ENCODE assay signal across 28 cellular contexts in genomic region chr7:47231627-47232026, GRCh38.
"Had no signal": no experiment of that assay in that cellular context is flagged by ENCODE, and none has a peak within 500 bp of the region (broad histone marks: within the 10 kb centered on the region; RNA-seq: fewer than 3 reads in every experiment).

No MANE protein-coding gene starts in this region.

- H3K79me2 ChIP-seq: parathyroid adenoma had no signal

- H3K4me1 ChIP-seq: neural progenitor cell, psoas muscle, spleen, testis, tibial artery, upper lobe of right lung, uterus had no signal

- H2AFZ ChIP-seq: neural progenitor cell, parathyroid adenoma had no signal

- H3K27ac ChIP-seq: neural progenitor cell, ovary, parathyroid adenoma, psoas muscle, skin epidermis, spleen, suprapubic skin, testis, tibial artery, transverse colon, upper lobe of right lung, uterus had no signal

- H3K27me3 ChIP-seq: neural progenitor cell, ovary, spleen, suprapubic skin, testis, tibial artery, transverse colon, upper lobe of right lung, uterus had no signal

- H3K9me3 ChIP-seq: ovary, psoas muscle, spleen, suprapubic skin, testis, tibial artery, transverse colon, upper lobe of right lung, uterus had no signal

- DNase-seq: natural killer cell; occipital lobe; ovary; posterior cingulate gyrus; psoas muscle; right cardiac atrium; spleen; stimulated activated CD4-positive, alpha-beta T cell treated with anti-CD3 and anti-CD28 coated beads, Interleukin-12 subunit alpha, Interleukin-12 subunit beta, amount 100 ng/mL, for 4 hours; stimulated activated CD4-positive, alpha-beta T cell treated with anti-CD3 and anti-CD28 coated beads, Interleukin-1b, Interleukin-23, amount 100 ng/mL, for 48 hours; stimulated activated CD4-positive, alpha-beta T cell treated with anti-CD3 and anti-CD28 coated beads, Interleukin-4, amount 100 ng/mL, for 1 hour; stimulated activated CD4-positive, alpha-beta T cell treated with anti-CD3 and anti-CD28 coated beads, Interleukin-4, amount 100 ng/mL, for 4 hours; stimulated activated CD8-positive, alpha-beta memory T cell treated with anti-CD3 and anti-CD28 coated beads, Interleukin-4, amount 100 ng/mL, for 48 hours; stimulated activated naive CD4-positive, alpha-beta T cell; stimulated activated naive CD8-positive, alpha-beta T cell treated with anti-CD3 and anti-CD28 coated beads, Interleukin-15, amount 100 ng/mL, for 72 hours; stimulated activated naive CD8-positive, alpha-beta T cell treated with anti-CD3 and anti-CD28 coated beads, Interleukin-15, Interleukin-2, amounts not matched to agents 100 U/mL and 50 U/mL, for 24 hours; substantia nigra; testis; tibial artery; transverse colon; upper lobe of right lung; uterus had no signal

- H3K36me3 ChIP-seq: neural progenitor cell, ovary, spleen, suprapubic skin, tibial artery, transverse colon, upper lobe of right lung, uterus had no signal

- H3K4me2 ChIP-seq: neural progenitor cell, smooth muscle cell had no signal

- H3K4me3 ChIP-seq: neural progenitor cell, ovary, psoas muscle, skin epidermis, smooth muscle cell, spleen, suprapubic skin, testis, tibial artery, transverse colon, upper lobe of right lung, uterus had no signal

- H3K9ac ChIP-seq: neural progenitor cell, parathyroid adenoma had no signal

- ATAC-seq: natural killer cell; psoas muscle; right cardiac atrium; sciatic nerve; stimulated activated memory B cell treated with anti-CD40 and anti-IgM and Interleukin-4, amounts not matched to agents 10 μg/mL and 1 μg/mL and 100 μg/mL, for 72 hours; stimulated activated naive CD8-positive, alpha-beta T cell treated with anti-CD3 and anti-CD28 coated beads, Interleukin-15, amount 100 ng/mL, for 72 hours; stimulated activated naive CD8-positive, alpha-beta T cell treated with anti-CD3 and anti-CD28 coated beads, Interleukin-15, Interleukin-2, amounts not matched to agents 100 U/mL and 50 U/mL, for 24 hours had no signal
